ENCODE assay signal across 7 cellular contexts in the genomic region with DNA sequence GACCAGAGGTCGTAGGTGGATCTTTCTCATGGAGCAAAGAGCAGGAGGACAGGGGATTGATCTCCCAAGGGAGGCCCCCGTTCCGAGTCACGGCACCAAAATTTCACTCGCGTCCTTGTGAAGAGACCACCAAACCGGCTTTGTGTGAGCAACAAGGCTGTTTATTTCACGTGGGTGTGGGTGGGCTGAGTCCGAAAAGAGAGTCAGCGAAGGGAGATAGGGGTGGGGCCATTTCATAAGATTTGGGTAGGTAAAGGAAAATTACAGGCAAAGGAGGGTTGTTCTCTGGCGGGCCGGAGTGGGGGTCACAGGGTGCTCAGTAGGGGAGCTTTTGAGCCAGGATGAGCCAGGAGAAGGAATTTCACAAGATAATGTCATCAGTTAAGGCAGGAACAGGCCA.
A peak's percentile ranks its signal among the peaks of the same experiment; 100 is the strongest.
DNase-seq lines count a peak whose midpoint lies in the region; TF ChIP-seq lines count a peak whose summit lies in the region.
"Not testable (repeated sequence)": the region's sequence is repeated elsewhere in the genome, so short reads cannot be mapped to it uniquely, and the experiment has no call there.

No MANE protein-coding gene starts in this region.

- not testable (repeated sequence) for TF ChIP-seq CTCF in H9 (conservative IDR thresholded peaks at IDR 0.05); endothelial cell (IDR thresholded peaks at IDR 0.05; ENCODE audit: unreplicated experiment); neural progenitor cell (IDR thresholded peaks at IDR 0.05)

- peak overlapping the region in 2 of 3 experiments; percentile 58 to 96; a peak in 5 of 7 replicates for H3K27ac Mint-ChIP-seq in H9
- not testable (repeated sequence) for H3K27ac Mint-ChIP-seq in endothelial cell (ENCODE audit: unreplicated experiment); neural progenitor cell

- H2BK120ac ChIP-seq in H9 (ENCODE audit: low read depth, low read length, poor library complexity, severe bottlenecking) = not testable (repeated sequence)

- not testable (repeated sequence) for H3K9me3 ChIP-seq in ES-I3 (ENCODE audit: control insufficient read depth, insufficient read depth, low read length); H9 (ENCODE audit: control insufficient read depth, low read depth, low read length); HUES64 (ENCODE audit: insufficient read depth, low read depth, low read length); neural progenitor cell (ENCODE audit: low read depth)

- H4K91ac ChIP-seq in H9 (ENCODE audit: insufficient read length, low read depth, low read length) = not testable (repeated sequence)

- H3K4me1 Mint-ChIP-seq in H9 = peaks cover 10 to 11% of the 10 kb centered on the region in 2 experiments
- not testable (repeated sequence) for H3K4me1 Mint-ChIP-seq in endothelial cell (ENCODE audit: unreplicated experiment)
- H3K4me1 Mint-ChIP-seq in neural progenitor cell = peaks cover 24% of the 10 kb centered on the region

- not testable (repeated sequence) for H3K4ac ChIP-seq in H9 (ENCODE audit: low read depth, low read length)

- peaks cover 10% of the 10 kb centered on the region; the same call in 1 of the 2 replicates for H3K36me3 ChIP-seq in ES-I3 (ENCODE audit: insufficient read depth, low read length)
- not testable (repeated sequence) for H3K36me3 ChIP-seq in HUES64 (ENCODE audit: insufficient read depth, low read length); neural progenitor cell

- not testable (repeated sequence) for H2BK5ac ChIP-seq in H9 (ENCODE audit: insufficient read length, low read length)

- not testable (repeated sequence) for H4K5ac ChIP-seq in H9 (ENCODE audit: insufficient read length, low read depth, low read length)

- H3K4me1 ChIP-seq in ES-I3 (ENCODE audit: insufficient read depth, low read length) (peaks cover 13% of the 10 kb centered on the region), H9 (ENCODE audit: insufficient read depth, low read length) (peaks cover 17% of the 10 kb centered on the region), HUES64 (ENCODE audit: insufficient read depth, low read length) (peaks cover 33% of the 10 kb centered on the region), neural progenitor cell (peaks cover 38% of the 10 kb centered on the region)

- H3F3A ChIP-seq in neural progenitor cell (ENCODE audit: low read depth) = peaks cover 26% of the 10 kb centered on the region

- H3K27me3 ChIP-seq in H9 (ENCODE audit: insufficient read depth, low read length); HUES64 (ENCODE audit: insufficient read depth, low read length); neural progenitor cell: not testable (repeated sequence)

- peak; percentile 58 for DNase-seq in H9
- not testable (repeated sequence) for DNase-seq in endothelial cell (ENCODE audit: low spot score); neural progenitor cell (ENCODE audit: low spot score)
- DNase-seq in ureter (ENCODE audit: low spot score) = peak; percentile 29

- WGBS in H9 (ENCODE audit: extremely low coverage, insufficient read length, low lambda C conversion rate) = no CpG with 5 or more reads among the region's 12 CpGs
- WGBS in HUES64 = 30% methylated on average over 12 of the region's 12 CpGs

- not testable (repeated sequence) for H3K27me3 Mint-ChIP-seq in H9 (ENCODE audit: low read depth); endothelial cell (ENCODE audit: unreplicated experiment)
- peaks cover 13% of the 10 kb centered on the region for H3K27me3 Mint-ChIP-seq in neural progenitor cell (ENCODE audit: insufficient read depth, low read depth)

- not testable (repeated sequence) for H3K18ac ChIP-seq in H9 (ENCODE audit: insufficient read length, low read depth, low read length)

- H3K27ac ChIP-seq in H9 (ENCODE audit: insufficient read length, low read depth, low read length) (peak overlapping the region; percentile 96), HUES64 (ENCODE audit: low read depth, low read length) (peak overlapping the region; percentile 96)
- not testable (repeated sequence) for H3K27ac ChIP-seq in neural progenitor cell

- H4K20me1 ChIP-seq in H9 (ENCODE audit: control insufficient read depth, insufficient read depth, insufficient read length); neural progenitor cell (ENCODE audit: low read depth): not testable (repeated sequence)

- H3K9ac ChIP-seq in ES-I3 (ENCODE audit: low read depth, low read length) = peak overlapping the region; percentile 75
- H3K9ac ChIP-seq in H9 (ENCODE audit: extremely low read depth, insufficient read length, low read length) = peak overlapping the region; percentile 84
- peak overlapping the region; percentile 44; the same call in 1 of the 2 replicates for H3K9ac ChIP-seq in HUES64 (ENCODE audit: low read depth, low read length)
- H3K9ac ChIP-seq in neural progenitor cell = not testable (repeated sequence)

- not testable (repeated sequence) for H2BK20ac ChIP-seq in H9 (ENCODE audit: low read depth, low read length, poor library complexity, severe bottlenecking)

- H3K9me3 Mint-ChIP-seq in H9; endothelial cell (ENCODE audit: unreplicated experiment); neural progenitor cell: not testable (repeated sequence)

- not testable (repeated sequence) for H3K23me2 ChIP-seq in H9 (ENCODE audit: insufficient read length, low read depth, low read length, poor library complexity, severe bottlenecking)

- not testable (repeated sequence) for H3K14ac ChIP-seq in H9 (ENCODE audit: insufficient read depth, low read length)

- H2AFZ ChIP-seq in H9 (ENCODE audit: low read length); neural progenitor cell (replicated peaks): not testable (repeated sequence)

- not testable (repeated sequence) for H3K23ac ChIP-seq in H9 (ENCODE audit: insufficient read length, low read depth, low read length)

- H4K8ac ChIP-seq in H9 (replicated peaks; ENCODE audit: insufficient read length, low read depth, low read length) = not testable (repeated sequence)

- H3K56ac ChIP-seq in H9 (ENCODE audit: insufficient read length, low read depth, low read length) = not testable (repeated sequence)

- not testable (repeated sequence) for H2BK15ac ChIP-seq in H9 (ENCODE audit: low read depth, low read length)

- not testable (repeated sequence) for H3K79me1 ChIP-seq in H9 (ENCODE audit: insufficient read depth, low read depth, low read length, poor library complexity, severe bottlenecking)

- H2BK12ac ChIP-seq in H9 (ENCODE audit: insufficient read length, low read depth, low read length) = not testable (repeated sequence)

- H3K79me2 ChIP-seq in H9 (ENCODE audit: insufficient read depth, low read length); neural progenitor cell (ENCODE audit: low read depth): not testable (repeated sequence)

- H3K4me3 Mint-ChIP-seq in H9 = not testable (repeated sequence)
- H3K4me3 Mint-ChIP-seq in endothelial cell (ENCODE audit: unreplicated experiment) (peak overlapping the region; percentile 77), neural progenitor cell (peak overlapping the region; percentile 6)

- peak overlapping the region; percentile 44 for H3K4me2 ChIP-seq in H9 (ENCODE audit: insufficient read depth, insufficient read length, low read length)
- H3K4me2 ChIP-seq in neural progenitor cell = not testable (repeated sequence)

- not testable (repeated sequence) for H2AK5ac ChIP-seq in H9 (ENCODE audit: insufficient read length, low read length)

- H3T11ph ChIP-seq in H9 (ENCODE audit: low read length) = not testable (repeated sequence)

- not testable (repeated sequence) for H3K36me3 Mint-ChIP-seq in H9 (ENCODE audit: insufficient read depth in 1 of 3, low read depth in 3 of 3); endothelial cell (ENCODE audit: low read depth, unreplicated experiment); neural progenitor cell

- H3K4me3 ChIP-seq in HUES64 (ENCODE audit: low read length) (peak overlapping the region; percentile 19; the same call in 1 of the 2 replicates), iPS-11a (ENCODE audit: low read depth, low read length) (peak overlapping the region; percentile 35)
- not testable (repeated sequence) for H3K4me3 ChIP-seq in neural progenitor cell
